In the genomic region with DNA sequence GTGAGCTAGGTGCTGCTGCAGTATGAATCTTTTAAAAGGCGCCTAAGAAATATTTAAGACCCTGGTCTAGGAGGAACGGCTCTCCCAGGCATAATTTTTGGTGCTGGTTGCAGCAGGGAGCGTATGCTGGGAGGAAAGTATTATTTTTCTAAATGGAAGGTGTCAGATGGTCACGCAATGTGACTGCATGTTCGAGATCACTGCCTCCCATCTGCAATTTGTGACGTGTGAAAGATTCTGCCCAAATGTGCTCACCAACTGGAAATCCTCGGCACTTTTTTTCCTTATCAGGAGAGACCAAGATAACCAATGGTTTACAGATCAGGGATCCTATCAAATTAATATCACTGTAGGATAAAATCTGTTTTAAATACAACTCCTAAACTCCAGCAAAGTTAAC, we compare ENCODE assay signal across 16 cellular contexts.
A peak's percentile ranks its signal among the peaks of the same experiment; 100 is the strongest.
DNase-seq lines count a peak whose midpoint lies in the region; ATAC-seq and TF ChIP-seq lines count a peak whose summit lies in the region.
"Had no signal": no experiment of that assay in that cellular context is flagged by ENCODE, and none has a peak within 500 bp of the region (broad histone marks: within the 10 kb centered on the region; RNA-seq: fewer than 3 reads in every experiment).

No MANE protein-coding gene starts in this region.

- no peak for TF ChIP-seq POLR2A in suprapubic skin (IDR thresholded peaks at IDR 0.05)

- POLR2A ChIA-PET in HEK293 (lab: Yijun Ruan, JAX): no interaction called here

- peak overlapping the region; percentile 100 for H3K4me2 ChIP-seq in OCI-LY3 (ENCODE audit: low read length)
- H3K4me2 ChIP-seq: KMS-11, SK-N-SH had no signal

- H3K27me3 ChIP-seq in OCI-LY3 (ENCODE audit: low read depth, low read length) (no peaks in the 10 kb centered on the region), suprapubic skin (no peaks in the 10 kb centered on the region)
- H3K27me3 ChIP-seq: MG63 had no signal

- peak overlapping the region; percentile 94 for H3K9ac ChIP-seq in OCI-LY3 (ENCODE audit: low read length)
- H3K9ac ChIP-seq: KMS-11, SK-N-SH had no signal

- H3K4me1 ChIP-seq in HEK293 (ENCODE audit: control insufficient read depth, insufficient read depth, low read length) (peaks cover 7% of the 10 kb centered on the region; the same call in 1 of the 2 replicates), OCI-LY3 (ENCODE audit: low read length) (peaks cover 69% of the 10 kb centered on the region), suprapubic skin (no peaks in the 10 kb centered on the region)

- H3K4me3 ChIP-seq in HEK293 (ENCODE audit: low read depth, low read length) (no peak overlapping the region), OCI-LY3 (ENCODE audit: low read length) (peak overlapping the region; percentile 79), suprapubic skin (no peak overlapping the region)
- H3K4me3 ChIP-seq: MG63 had no signal

- H3K36me3 ChIP-seq in HEK293 (ENCODE audit: control insufficient read depth in 2 of 2, insufficient read depth in 1 of 2, low read length in 2 of 2) (no peaks in the 10 kb centered on the region), OCI-LY3 (replicated peaks; ENCODE audit: low read depth, low read length) (peaks cover 8% of the 10 kb centered on the region), suprapubic skin (no peaks in the 10 kb centered on the region)
- H3K36me3 ChIP-seq: MG63 had no signal

- no peak for TF ChIP-seq CTCF in HEK293 (tag by site-specific recombination; IDR thresholded peaks at IDR 0.05)
- no peak for TF ChIP-seq CTCF in OCI-LY3 (IDR thresholded peaks at IDR 0.05; ENCODE audit: low read depth, low read length)
- no peak for TF ChIP-seq CTCF in suprapubic skin (IDR thresholded peaks at IDR 0.05)

- peak overlapping the region; percentile 91 for H3K27ac Mint-ChIP-seq in memory B cell
- peak overlapping the region; percentile 81 for H3K27ac Mint-ChIP-seq in stimulated activated memory B cell treated with anti-CD40 and anti-IgM and Interleukin-4, amounts not matched to agents 10 μg/mL and 1 μg/mL and 100 μg/mL, for 72 hours
- H3K27ac Mint-ChIP-seq: HFFc6, T-cell had no signal

- DNase-seq in memory B cell (ENCODE audit: low spot score in 2 of 2) (no peak), NCI-H748 treated with DMSO at 0.1 percent for 48 hours (lab: John Stamatoyannopoulos, UW) (no peak), suprapubic skin (ENCODE audit: low spot score in 2 of 2) (no peak), HK-2 (ENCODE audit: unreplicated experiment) (no peak)
- DNase-seq: HFFc6, MG63, NCI-H1092 treated with DMSO at 0.1 percent for 48 hours, SHP77, SK-N-SH, T-cell had no signal

- 53% methylated on average over 7 of the region's 7 CpGs for WGBS in suprapubic skin

- H2AFZ ChIP-seq in OCI-LY3 (ENCODE audit: low read depth, low read length): peak overlapping the region; percentile 86

- no peaks in the 10 kb centered on the region for H3K27me3 Mint-ChIP-seq in memory B cell
- H3K27me3 Mint-ChIP-seq in stimulated activated memory B cell treated with anti-CD40 and anti-IgM and Interleukin-4, amounts not matched to agents 10 μg/mL and 1 μg/mL and 100 μg/mL, for 72 hours: no peaks in the 10 kb centered on the region
- H3K27me3 Mint-ChIP-seq: T-cell had no signal

- no peak overlapping the region for H3K27ac ChIP-seq in HEK293 (ENCODE audit: extremely low read depth, low read depth, low read length)
- peak overlapping the region; percentile 98 for H3K27ac ChIP-seq in OCI-LY3 (ENCODE audit: low read length)
- H3K27ac ChIP-seq in suprapubic skin: no peak overlapping the region
- H3K27ac ChIP-seq: KMS-11 had no signal

- H4K20me1 ChIP-seq in OCI-LY3 (ENCODE audit: insufficient read depth, low read length): no peaks in the 10 kb centered on the region

- H3K9me3 ChIP-seq in HEK293 (ENCODE audit: control insufficient read depth, insufficient read depth, low read depth, low read length) (no peaks in the 10 kb centered on the region), OCI-LY3 (ENCODE audit: insufficient read depth, low read length) (no peaks in the 10 kb centered on the region), suprapubic skin (no peaks in the 10 kb centered on the region)
- H3K9me3 ChIP-seq: MG63, SK-N-SH had no signal

- peak overlapping the region; percentile 72 for H3K4me3 Mint-ChIP-seq in memory B cell
- H3K4me3 Mint-ChIP-seq in stimulated activated memory B cell treated with anti-CD40 and anti-IgM and Interleukin-4, amounts not matched to agents 10 μg/mL and 1 μg/mL and 100 μg/mL, for 72 hours: peak overlapping the region; percentile 61
- H3K4me3 Mint-ChIP-seq: HFFc6, T-cell had no signal

- CTCF ChIA-PET in HEK293 (lab: Yijun Ruan, JAX): interaction anchor here (0.6 to 1.2 kb wide), 3 partner anchors 114 to 315 kb away, joined by 3 to 9 read pairs (median 6); no protein-coding TSS in a partner anchor

- peaks cover 3% of the 10 kb centered on the region; the same call in 1 of the 2 replicates for H3K79me2 ChIP-seq in OCI-LY3 (ENCODE audit: low read length)

- no peak for TF ChIP-seq EP300 in suprapubic skin (IDR thresholded peaks at IDR 0.05)

- H3K4me1 Mint-ChIP-seq in memory B cell: peaks cover 49% of the 10 kb centered on the region
- peaks cover 43% of the 10 kb centered on the region for H3K4me1 Mint-ChIP-seq in stimulated activated memory B cell treated with anti-CD40 and anti-IgM and Interleukin-4, amounts not matched to agents 10 μg/mL and 1 μg/mL and 100 μg/mL, for 72 hours

- H3K36me3 Mint-ChIP-seq in memory B cell: no peaks in the 10 kb centered on the region
- H3K36me3 Mint-ChIP-seq in stimulated activated memory B cell treated with anti-CD40 and anti-IgM and Interleukin-4, amounts not matched to agents 10 μg/mL and 1 μg/mL and 100 μg/mL, for 72 hours: no peaks in the 10 kb centered on the region
- H3K36me3 Mint-ChIP-seq: T-cell had no signal

- ATAC-seq in memory B cell (ENCODE audit: low read depth) (peak; percentile 70), GM18907 (IDR thresholded peaks at IDR 0.05; ENCODE audit: unreplicated experiment) (no peak)
- peak; percentile 64 for ATAC-seq in stimulated activated memory B cell treated with anti-CD40 and anti-IgM and Interleukin-4, amounts not matched to agents 10 μg/mL and 1 μg/mL and 100 μg/mL, for 72 hours
- ATAC-seq: HepG2, T-cell had no signal

- H3K9me3 Mint-ChIP-seq in memory B cell: no peaks in the 10 kb centered on the region
- no peaks in the 10 kb centered on the region for H3K9me3 Mint-ChIP-seq in stimulated activated memory B cell treated with anti-CD40 and anti-IgM and Interleukin-4, amounts not matched to agents 10 μg/mL and 1 μg/mL and 100 μg/mL, for 72 hours

TF ChIP-seq in HEK293, 187 proteins besides CTCF, POLR2A, EP300 and RAD21:
- peak; percentile 25; the same call in 1 of the 2 replicates for TF ChIP-seq ZNF335 (tag by site-specific recombination; conservative IDR thresholded peaks at IDR 0.05)
- TF ChIP-seq ZNF16 (tag by site-specific recombination; IDR thresholded peaks at IDR 0.05; ENCODE audit: low read depth): no peak
- peak; percentile 11 for TF ChIP-seq SETDB1 (IDR thresholded peaks at IDR 0.05; ENCODE audit: insufficient read length, low read length)
